23 cellular contexts compared by ENCODE assay signal in the genomic region with DNA sequence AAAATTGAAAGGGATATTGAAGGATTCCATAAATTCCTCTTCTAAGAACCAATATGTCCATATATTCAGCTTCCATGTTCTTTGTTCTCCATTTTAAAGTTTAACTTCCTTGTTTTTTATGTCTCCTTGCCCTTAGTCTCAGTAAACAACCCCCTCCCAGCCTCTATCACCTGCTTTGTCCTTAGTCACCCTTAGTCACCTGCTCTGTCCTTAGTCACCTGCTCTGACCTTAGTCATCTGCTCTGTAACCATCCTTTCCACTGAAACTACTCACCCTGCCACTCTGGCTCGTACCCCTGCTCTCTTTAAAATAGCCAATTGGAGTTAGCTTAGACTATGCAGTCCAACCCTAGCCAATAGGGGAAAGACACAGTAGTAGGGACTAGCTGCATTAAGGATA.
"Had no signal": no experiment of that assay in that cellular context is flagged by ENCODE, and none has a peak within 500 bp of the region (broad histone marks: within the 10 kb centered on the region; RNA-seq: fewer than 3 reads in every experiment).

No MANE protein-coding gene starts in this region.

- H3K27me3 ChIP-seq: esophagus squamous epithelium, neural progenitor cell had no signal

- H3K4me3 Mint-ChIP-seq: activated B cell treated with CpG ODN at 0.5 μM for 24 hours; activated CD4-positive, alpha-beta memory T cell treated with anti-CD3 and anti-CD28 coated beads for 36 hours; activated naive CD8-positive, alpha-beta T cell; activated T-cell treated with anti-CD3 and anti-CD28 coated beads, Interleukin-2, amount 50 U/mL, for 24 hours; central memory CD8-positive, alpha-beta T cell; dendritic cell treated with granulocyte-macrophage colony-stimulating factor and Interleukin-4, amounts not matched to agents 40 ng/mL and 50 ng/mL, for 4 days; endodermal cell; memory B cell; natural killer cell; neural progenitor cell; stimulated activated naive CD8-positive, alpha-beta T cell treated with anti-CD3 and anti-CD28 coated beads, Interleukin-15, Interleukin-2, amounts not matched to agents 100 ng/mL and 50 ng/mL, for 24 hours; T-cell had no signal

- H2AFZ ChIP-seq: neural progenitor cell had no signal

- H3K27ac ChIP-seq: esophagus squamous epithelium, neural progenitor cell, thoracic aorta had no signal

- DNase-seq: activated B cell treated with CpG ODN at 0.5 μM for 24 hours; activated CD4-positive, alpha-beta memory T cell treated with anti-CD3 and anti-CD28 coated beads for 36 hours; activated CD4-positive, alpha-beta T cell treated with anti-CD3 and anti-CD28 coated beads for 48 hours; activated CD8-positive, alpha-beta memory T cell treated with anti-CD3 and anti-CD28 coated beads, Interleukin-2, amount 50 U/mL, for 4 hours; activated T-cell treated with anti-CD3 and anti-CD28 coated beads, Interleukin-2, amount 50 U/mL, for 24 hours; anterior cingulate cortex; endodermal cell; esophagus squamous epithelium; islet precursor cell; left cardiac atrium; natural killer cell; right cardiac atrium; stimulated activated CD4-positive, alpha-beta T cell treated with anti-CD3 and anti-CD28 coated beads, Interleukin-2, amount 100 ng/mL, for 48 hours; T-cell; trophoblast cell had no signal

- H3K4me1 ChIP-seq: esophagus squamous epithelium, neural progenitor cell had no signal

- ATAC-seq: left cardiac atrium, natural killer cell, right cardiac atrium, T-cell had no signal

- H3K36me3 ChIP-seq: esophagus squamous epithelium, neural progenitor cell, thoracic aorta had no signal

- H3K36me3 Mint-ChIP-seq: natural killer cell, neural progenitor cell had no signal

- H3K4me3 ChIP-seq: esophagus squamous epithelium, neural progenitor cell, thoracic aorta had no signal

- H3K27me3 Mint-ChIP-seq: activated CD4-positive, alpha-beta memory T cell treated with anti-CD3 and anti-CD28 coated beads for 36 hours; activated naive CD8-positive, alpha-beta T cell; activated T-cell treated with anti-CD3 and anti-CD28 coated beads, Interleukin-2, amount 50 U/mL, for 24 hours; central memory CD8-positive, alpha-beta T cell; dendritic cell treated with granulocyte-macrophage colony-stimulating factor and Interleukin-4, amounts not matched to agents 40 ng/mL and 50 ng/mL, for 4 days; memory B cell; stimulated activated naive CD8-positive, alpha-beta T cell treated with anti-CD3 and anti-CD28 coated beads, Interleukin-15, Interleukin-2, amounts not matched to agents 100 ng/mL and 50 ng/mL, for 24 hours had no signal

- H3K27ac Mint-ChIP-seq: activated B cell treated with CpG ODN at 0.5 μM for 24 hours; activated CD4-positive, alpha-beta memory T cell treated with anti-CD3 and anti-CD28 coated beads for 36 hours; activated naive CD8-positive, alpha-beta T cell; activated T-cell treated with anti-CD3 and anti-CD28 coated beads, Interleukin-2, amount 50 U/mL, for 24 hours; activated T-helper 2 cell treated with anti-CD3 and anti-CD28 coated beads, Interferon-gamma antibody, Interleukin-2, Interleukin-4, amounts not matched to agents 10 μg/mL and 5 μg/mL and 100 μg/mL, durations not matched to agents 14 hours and 24 hours and 36 hours; dendritic cell treated with granulocyte-macrophage colony-stimulating factor and Interleukin-4, amounts not matched to agents 40 ng/mL and 50 ng/mL, for 4 days; endodermal cell; memory B cell; natural killer cell; neural progenitor cell; stimulated activated naive CD8-positive, alpha-beta T cell treated with anti-CD3 and anti-CD28 coated beads, Interleukin-15, Interleukin-2, amounts not matched to agents 100 ng/mL and 50 ng/mL, for 24 hours; T-cell had no signal

- H3K4me1 Mint-ChIP-seq: activated B cell treated with CpG ODN at 0.5 μM for 24 hours; central memory CD8-positive, alpha-beta T cell; endodermal cell; memory B cell; natural killer cell; neural progenitor cell; T-cell had no signal

- H3K4me2 ChIP-seq: neural progenitor cell had no signal
